33 cellular contexts compared by ENCODE assay signal in genomic region chr4:21953653-21954052, GRCh38. TPM values are rescaled to one million over a fixed set of nuclear protein-coding genes. Genes with fewer than 3 reads are reported as not detected.
"Had no signal": no experiment of that assay in that cellular context is flagged by ENCODE, and none has a peak within 500 bp of the region (broad histone marks: within the 10 kb centered on the region; RNA-seq: fewer than 3 reads in every experiment).

No MANE protein-coding gene starts in this region.

- H3K4me2 ChIP-seq: KMS-11 had no signal

- H3K27ac ChIP-seq: KMS-11 had no signal

- H3K9me3 ChIP-seq: MG63 had no signal

- H3K9ac ChIP-seq: KMS-11 had no signal

- DNase-seq: Karpas-422, Kasumi-1, MG63, MM.1S, MV-4-11, NCI-H1048, NCI-H1092, NCI-H1105, NCI-H1105 treated with DMSO at 0.1 percent for 48 hours, NCI-H1417 treated with DMSO at 0.1 percent for 48 hours, NCI-H1436, NCI-H1436 treated with DMSO at 0.1 percent for 48 hours, NCI-H146, NCI-H1694, NCI-H1694 treated with DMSO at 0.1 percent for 48 hours, NCI-H187, NCI-H187 treated with DMSO at 0.1 percent for 48 hours, NCI-H1930, NCI-H2029, NCI-H2029 treated with DMSO at 0.1 percent for 48 hours, NCI-H2081 treated with DMSO at 0.1 percent for 48 hours, NCI-H2107, NCI-H2171, NCI-H2171 treated with DMSO at 0.1 percent for 48 hours, NCI-H2227 treated with DMSO at 0.1 percent for 48 hours, NCI-H226, NCI-H345, NCI-H446, NCI-H446 treated with DMSO at 0.1 percent for 48 hours, NCI-H510A had no signal

- H3K27me3 ChIP-seq: MG63 had no signal

- H3K36me3 ChIP-seq: MG63 had no signal

- H3K4me3 ChIP-seq: MG63 had no signal

RNA-seq across cellular contexts. Expression of gene KCNIP4, which starts 5.1 kb away (rescaled TPM):
- total RNA-seq: LHCN-M2, NCI-H460 had no signal
